In genomic region chr17:32894245-32894644, GRCh38 we compare ENCODE assay signal across 1 cellular context.
TF ChIP-seq lines count a peak whose summit lies in the region.

No MANE protein-coding gene starts in this region.

TF ChIP-seq in K562, 482 proteins besides CTCF, POLR2A, EP300 and RAD21 (continued from another document):
- TF ChIP-seq CHD7 (IDR thresholded peaks at IDR 0.05; ENCODE audit: low read depth, low read length) (no peak), KLF13 (tag; IDR thresholded peaks at IDR 0.05; ENCODE audit: borderline replicate concordance, low read depth) (no peak), ZEB2 (IDR thresholded peaks at IDR 0.05) (peak; percentile 68), TRIM24 (IDR thresholded peaks at IDR 0.05) (peak; percentile 88 to 91), RBM14 (IDR thresholded peaks at IDR 0.05; ENCODE audit: borderline replicate concordance, insufficient read depth, low read depth, low read length) (no peak), NONO (IDR thresholded peaks at IDR 0.05; ENCODE audit: low read depth in 2 of 2, low read length in 1 of 2) (no peak), BRD9 (IDR thresholded peaks at IDR 0.05; ENCODE audit: low read depth, partially characterized antibody) (peak; percentile 73), KHSRP (IDR thresholded peaks at IDR 0.05) (peak; percentile 59; the same call in 1 of the 2 replicates), CBFA2T2 (conservative IDR thresholded peaks at IDR 0.05) (peak; percentile 89), GABPB1 (CRISPR knock-in tag; IDR thresholded peaks at IDR 0.05) (no peak), HNRNPH1 (optimal IDR thresholded peaks at IDR 0.05; ENCODE audit: low read depth, low read length) (no peak), EHMT2 (IDR thresholded peaks at IDR 0.05) (peak; percentile 58), FOS (IDR thresholded peaks at IDR 0.05; ENCODE audit: extremely low read depth, insufficient read length) (no peak), RBBP5 (IDR thresholded peaks at IDR 0.05; ENCODE audit: borderline replicate concordance, insufficient read depth, low read length, poor library complexity, severe bottlenecking) (no peak), PKNOX1 (IDR thresholded peaks at IDR 0.05) (peak; percentile 62), ZBTB17 (CRISPR knock-in tag; IDR thresholded peaks at IDR 0.05) (no peak), MTF1 (CRISPR knock-in tag; IDR thresholded peaks at IDR 0.05; ENCODE audit: borderline replicate concordance) (no peak), ZNF174 (CRISPR knock-in tag; IDR thresholded peaks at IDR 0.05) (no peak), STAT5A (IDR thresholded peaks at IDR 0.05; ENCODE audit: borderline replicate concordance, low read length) (peak; percentile 66)
